ENCODE assay signal across 15 cellular contexts in the genomic region with DNA sequence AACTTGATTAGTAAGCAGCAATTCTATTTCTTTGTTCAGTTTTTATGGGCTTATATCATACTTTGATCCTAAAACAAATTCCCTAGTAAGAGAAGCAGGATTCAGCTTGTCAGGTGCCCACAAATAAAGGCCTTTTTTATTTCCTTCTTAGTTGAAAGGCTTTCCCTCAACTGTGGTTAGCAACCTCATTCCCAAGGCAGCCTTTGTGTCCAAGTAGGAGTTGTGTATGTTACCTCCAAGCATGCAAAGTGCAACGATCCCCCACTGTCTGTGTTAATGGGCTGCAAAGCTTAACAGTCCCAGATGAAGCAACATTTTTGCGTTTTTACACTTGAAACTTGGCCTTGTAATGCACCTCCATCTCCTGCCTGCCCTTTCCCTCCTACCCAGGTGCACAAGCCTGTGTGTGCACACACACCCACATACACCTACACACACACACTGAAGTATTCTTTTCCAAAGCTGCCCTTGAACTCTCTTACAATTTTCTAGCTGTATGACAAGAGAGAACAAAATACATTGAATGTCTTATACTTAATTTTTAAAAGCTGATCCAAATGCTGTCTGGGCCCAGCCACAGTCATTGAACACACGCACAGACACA.
DNase-seq lines count a peak whose midpoint lies in the region; TF ChIP-seq lines count a peak whose summit lies in the region.
"Had no signal": no experiment of that assay in that cellular context is flagged by ENCODE, and none has a peak within 500 bp of the region (broad histone marks: within the 10 kb centered on the region; RNA-seq: fewer than 3 reads in every experiment).

No MANE protein-coding gene starts in this region.

- peaks cover 34% of the 10 kb centered on the region for H3K4me1 ChIP-seq in mammary epithelial cell (ENCODE audit: insufficient read depth, low read length)
- H3K4me1 ChIP-seq in uterus, result no peaks in the 10 kb centered on the region
- H3K4me1 ChIP-seq in neural progenitor cell, result no peaks in the 10 kb centered on the region
- H3K4me1 ChIP-seq: right atrium auricular region had no signal

- no peaks in the 10 kb centered on the region for H3K79me2 ChIP-seq in mammary epithelial cell (ENCODE audit: insufficient read depth, low read length)
- H3K79me2 ChIP-seq in neural progenitor cell (ENCODE audit: low read depth), result no peaks in the 10 kb centered on the region

- 33% methylated on average over 3 of the region's 3 CpGs for WGBS in mammary epithelial cell (ENCODE audit: low coverage, missing lambda C conversion rate)

- H3K27me3 Mint-ChIP-seq in CD14-positive monocyte (ENCODE audit: low read depth in 3 of 3) (peaks cover 0 to 2% (median 0%) of the 10 kb centered on the region in 3 donors), neural progenitor cell (ENCODE audit: insufficient read depth, low read depth) (no peaks in the 10 kb centered on the region)
- H3K27me3 Mint-ChIP-seq: natural killer cell treated with Interleukin-12 subunit alpha and Interleukin-12 subunit beta and Interleukin-15 and Interleukin-18, amount 100 ng/mL, for 72 hours had no signal

- no peak overlapping the region for H3K4me3 ChIP-seq in mammary epithelial cell (replicated peaks in 1 of 3; ENCODE audit: insufficient read depth in 1 of 3, low read depth in 2 of 3, low read length in 3 of 3)
- H3K4me3 ChIP-seq in uterus, result no peak overlapping the region
- no peak overlapping the region for H3K4me3 ChIP-seq in neural progenitor cell
- H3K4me3 ChIP-seq: right atrium auricular region had no signal

- no peaks in the 10 kb centered on the region for H3K36me3 Mint-ChIP-seq in CD14-positive monocyte
- no peaks in the 10 kb centered on the region for H3K36me3 Mint-ChIP-seq in neural progenitor cell
- H3K36me3 Mint-ChIP-seq: natural killer cell treated with Interleukin-12 subunit alpha and Interleukin-12 subunit beta and Interleukin-15 and Interleukin-18, amount 100 ng/mL, for 72 hours had no signal

- H4K20me1 ChIP-seq in mammary epithelial cell (ENCODE audit: insufficient read depth, low read length) (no peaks in the 10 kb centered on the region), neural progenitor cell (ENCODE audit: low read depth) (no peaks in the 10 kb centered on the region)

- in situ Hi-C loops in mammary epithelial cell (cut with MboI; ENCODE audit: low sequenced_read_pairs in 2 of 2), result loop anchor here (10.0 to 25.0 kb wide), 2 partner anchors 675 to 677 kb away; no protein-coding TSS in a partner anchor

- no peak for TF ChIP-seq POLR2A in uterus (IDR thresholded peaks at IDR 0.05)

- H3K4me2 ChIP-seq in mammary epithelial cell (ENCODE audit: insufficient read depth, low read depth, low read length) (peak overlapping the region; percentile 46), neural progenitor cell (no peak overlapping the region)

- no peaks in the 10 kb centered on the region for H3F3A ChIP-seq in neural progenitor cell (ENCODE audit: low read depth)

- peak; percentile 83 for DNase-seq in NCI-H226
- peak; percentile 92 for DNase-seq in mammary epithelial cell
- peak; percentile 40 for DNase-seq in iris pigment epithelial cell (ENCODE audit: low read depth)
- DNase-seq in uterus, result no peak
- DNase-seq in CD14-positive monocyte (ENCODE audit: low spot score), result no peak
- no peak for DNase-seq in dermis blood vessel endothelial cell
- DNase-seq in neural progenitor cell (ENCODE audit: low spot score), result no peak
- DNase-seq: activated CD4-positive, alpha-beta T cell treated with anti-CD3 and anti-CD28 coated beads, Interleukin-2, amount 50 U/mL, for 48 hours; Kasumi-1; NCI-H2029; NCI-H82; stimulated activated naive CD4-positive, alpha-beta T cell had no signal

- H3K9me3 ChIP-seq in mammary epithelial cell (replicated peaks; ENCODE audit: insufficient read depth, low read length), result no peaks in the 10 kb centered on the region
- no peaks in the 10 kb centered on the region for H3K9me3 ChIP-seq in uterus
- H3K9me3 ChIP-seq in neural progenitor cell (ENCODE audit: low read depth), result no peaks in the 10 kb centered on the region
- H3K9me3 ChIP-seq: right atrium auricular region had no signal

- CTCF ChIA-PET in mammary epithelial cell (lab: Charles Lee; ENCODE audit: low non-redundant PET), result interaction anchor here (0.5 kb wide), 1 partner anchor 679 kb away, joined by 15 read pairs; no protein-coding TSS in a partner anchor

- BruUV-seq in mammary epithelial cell (replicated peaks; lab: Mats Ljungman, UMichigan), result TSS peak; percentile 71

- peaks cover 0 to 3% (median 2%) of the 10 kb centered on the region in 7 donors for H3K9me3 Mint-ChIP-seq in CD14-positive monocyte
- H3K9me3 Mint-ChIP-seq in neural progenitor cell, result no peaks in the 10 kb centered on the region
- H3K9me3 Mint-ChIP-seq: activated T-helper 1 cell treated with anti-CD3 and anti-CD28 coated beads, Interleukin-12 subunit alpha, Interleukin-12 subunit beta, Interleukin-2, Interleukin-4 antibody, amounts not matched to agents 30 ng/mL and 10 ng/mL and 1 ng/mL, durations not matched to agents 14 hours and 24 hours and 36 hours; natural killer cell treated with Interleukin-12 subunit alpha and Interleukin-12 subunit beta and Interleukin-15 and Interleukin-18, amount 100 ng/mL, for 72 hours had no signal

- H3K36me3 ChIP-seq in mammary epithelial cell (ENCODE audit: insufficient read depth, low read length), result no peaks in the 10 kb centered on the region
- no peaks in the 10 kb centered on the region for H3K36me3 ChIP-seq in uterus
- no peaks in the 10 kb centered on the region for H3K36me3 ChIP-seq in neural progenitor cell
- H3K36me3 ChIP-seq: right atrium auricular region had no signal

- H3K27ac Mint-ChIP-seq in CD14-positive monocyte (no peak overlapping the region), neural progenitor cell (no peak overlapping the region)
- H3K27ac Mint-ChIP-seq: activated T-helper 1 cell treated with anti-CD3 and anti-CD28 coated beads, Interleukin-12 subunit alpha, Interleukin-12 subunit beta, Interleukin-2, Interleukin-4 antibody, amounts not matched to agents 30 ng/mL and 10 ng/mL and 1 ng/mL, durations not matched to agents 14 hours and 24 hours and 36 hours; natural killer cell treated with Interleukin-12 subunit alpha and Interleukin-12 subunit beta and Interleukin-15 and Interleukin-18, amount 100 ng/mL, for 72 hours had no signal

- intact Hi-C loops in mammary epithelial cell (cut with micrococcal nuclease), result loop anchor here (1.0 kb wide), 1 partner anchor 34 kb away; no protein-coding TSS in a partner anchor
- intact Hi-C loops in uterus (cut with DNase I; ENCODE audit: low total_unique reads), result no loop called here
- intact Hi-C loops in CD14-positive monocyte (cut with micrococcal nuclease), result no loop called here

- peak overlapping the region; percentile 6 for H2AFZ ChIP-seq in mammary epithelial cell (ENCODE audit: low read depth, low read length)
- H2AFZ ChIP-seq in neural progenitor cell (replicated peaks), result no peak overlapping the region

- H3K9ac ChIP-seq in mammary epithelial cell (ENCODE audit: insufficient read depth, low read length) (peak overlapping the region; percentile 66), neural progenitor cell (no peak overlapping the region)

- H3K4me1 Mint-ChIP-seq in CD14-positive monocyte (no peaks in the 10 kb centered on the region), neural progenitor cell (peaks cover 15% of the 10 kb centered on the region)

- H3K27ac ChIP-seq in mammary epithelial cell (ENCODE audit: insufficient read depth, low read depth, low read length) (peak overlapping the region; percentile 90), uterus (peak overlapping the region; percentile 12 to 53), neural progenitor cell (no peak overlapping the region)
- H3K27ac ChIP-seq: right atrium auricular region had no signal

- dilution Hi-C loops in mammary epithelial cell (cut with HindIII; ENCODE audit: low sequenced_read_pairs), result loop anchor here (5.0 kb wide), 2 partner anchors 50 to 80 kb away; no protein-coding TSS in a partner anchor

- no peak for TF ChIP-seq CTCF in mammary epithelial cell (conservative IDR thresholded peaks at IDR 0.05 in 1 of 2, IDR thresholded peaks at IDR 0.05 in 1 of 2; ENCODE audit: extremely low read depth in 1 of 2, insufficient read depth in 1 of 2, low read depth in 1 of 2, low read length in 2 of 2)
- TF ChIP-seq CTCF in uterus (IDR thresholded peaks at IDR 0.05), result no peak
- TF ChIP-seq CTCF in CD14-positive monocyte (IDR thresholded peaks at IDR 0.05), result no peak
- no peak for TF ChIP-seq CTCF in neural progenitor cell (IDR thresholded peaks at IDR 0.05)

- no peaks in the 10 kb centered on the region for H3K27me3 ChIP-seq in mammary epithelial cell (ENCODE audit: insufficient read depth, low read length)
- H3K27me3 ChIP-seq in uterus, result no peaks in the 10 kb centered on the region
- no peaks in the 10 kb centered on the region for H3K27me3 ChIP-seq in neural progenitor cell
- H3K27me3 ChIP-seq: right atrium auricular region had no signal

- H3K4me3 Mint-ChIP-seq in CD14-positive monocyte, result no peak overlapping the region
- no peak overlapping the region for H3K4me3 Mint-ChIP-seq in neural progenitor cell
- H3K4me3 Mint-ChIP-seq: activated T-helper 1 cell treated with anti-CD3 and anti-CD28 coated beads, Interleukin-12 subunit alpha, Interleukin-12 subunit beta, Interleukin-2, Interleukin-4 antibody, amounts not matched to agents 30 ng/mL and 10 ng/mL and 1 ng/mL, durations not matched to agents 14 hours and 24 hours and 36 hours; natural killer cell treated with Interleukin-12 subunit alpha and Interleukin-12 subunit beta and Interleukin-15 and Interleukin-18, amount 100 ng/mL, for 72 hours had no signal

Comparison
In these comparisons a context has a peak if more than half of its experiments do, and no peak if none do; other contexts are left out.
1. DNase-seq: peak in NCI-H226 (single experiment), mammary epithelial cell (single experiment) and iris pigment epithelial cell (single experiment); none in uterus (0 of 2), CD14-positive monocyte (single experiment), dermis blood vessel endothelial cell (single experiment) and neural progenitor cell (single experiment).